In the genomic region with DNA sequence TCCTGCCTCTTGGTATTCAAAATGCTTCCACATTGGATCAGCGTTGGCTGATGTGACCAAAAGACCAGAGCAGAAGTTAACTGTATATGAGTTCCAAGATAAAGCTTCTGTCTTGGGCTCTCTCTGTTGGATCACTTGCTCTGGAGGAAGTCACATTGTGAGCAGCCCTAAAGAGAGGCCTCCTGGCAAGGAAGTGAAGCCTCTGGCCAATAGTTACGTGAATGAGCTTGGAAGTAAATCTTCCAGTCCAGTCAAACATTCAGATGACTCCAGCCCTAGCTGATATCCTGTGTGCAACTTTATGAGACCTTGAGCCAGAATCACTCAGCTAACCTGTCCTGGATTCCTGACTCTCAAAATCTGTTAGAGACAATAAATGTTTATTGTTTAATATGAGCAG, we compare ENCODE assay signal across 8 cellular contexts.
"Had no signal": no experiment of that assay in that cellular context is flagged by ENCODE, and none has a peak within 500 bp of the region (broad histone marks: within the 10 kb centered on the region; RNA-seq: fewer than 3 reads in every experiment).

No MANE protein-coding gene starts in this region.

- H2AFZ ChIP-seq: GM23338 had no signal

- H3K9ac ChIP-seq: KMS-11 had no signal

- H3K27ac ChIP-seq: HL-60, KMS-11 had no signal

- H3K4me3 ChIP-seq: GM23338, HAP-1 had no signal

- DNase-seq: H7, HFFc6, KBM-7 had no signal

- H3K9me3 ChIP-seq: HAP-1 had no signal

- ATAC-seq: GM23338, HCT116 had no signal

- H3K4me2 ChIP-seq: GM23338, KMS-11 had no signal
